ENCODE assay signal across 8 cellular contexts in the genomic region with DNA sequence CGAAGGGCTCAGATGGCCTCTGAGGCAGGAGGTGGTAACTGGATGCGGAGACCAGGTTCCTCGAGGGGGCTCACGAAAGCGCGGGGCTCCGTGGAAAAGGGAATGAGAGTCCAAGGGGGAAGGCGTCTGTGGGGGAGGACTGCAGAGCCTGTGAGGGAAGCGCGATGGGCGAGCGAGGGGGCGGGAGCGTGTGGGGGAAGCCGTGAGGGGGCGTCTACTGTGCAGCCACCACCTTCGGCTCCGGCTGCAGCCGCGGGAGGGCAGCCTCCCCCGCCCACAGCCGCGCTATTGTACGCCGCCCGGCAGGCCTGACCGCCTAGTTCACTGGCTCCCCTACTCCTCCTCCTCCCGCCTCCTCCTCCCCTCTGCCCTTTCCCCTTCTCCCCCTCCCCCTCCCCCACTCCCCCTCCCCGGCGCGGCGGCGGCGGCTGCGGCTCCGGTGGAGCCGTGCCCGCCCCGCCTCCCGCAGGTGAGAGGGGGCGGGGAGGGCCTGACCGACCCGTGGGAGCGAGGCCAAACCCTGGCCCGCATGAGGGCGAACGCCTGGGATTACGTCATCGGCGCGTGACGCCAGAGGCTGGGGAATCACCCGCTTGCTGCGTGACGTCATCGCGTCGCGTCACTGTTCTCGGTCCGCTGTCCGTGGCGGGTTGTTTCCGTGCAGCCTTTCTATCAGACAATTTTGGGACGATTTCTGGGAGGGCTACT. TPM values are rescaled to one million over a fixed set of nuclear protein-coding genes. Genes with fewer than 3 reads are reported as not detected.
A peak's percentile ranks its signal among the peaks of the same experiment; 100 is the strongest.
DNase-seq lines count a peak whose midpoint lies in the region; ATAC-seq and TF ChIP-seq lines count a peak whose summit lies in the region.

TSS of gene PAK1 (minus strand) at position 294 of the 708 bp plus-strand sequence. CDS start 81,574 bp downstream, outside the sequence.

- H3K4me3 Mint-ChIP-seq in type B pancreatic cell: peak within 1 kb of the TSS; percentile 92

- WGBS in adrenal gland, 4 donors: 1% methylated on average over 23 to 64 of the region's 65 CpGs

- peaks cover 3% of the 10 kb centered on the region for H3K27me3 Mint-ChIP-seq in type B pancreatic cell

- H3K27me3 ChIP-seq in adrenal gland: no peaks in the 10 kb centered on the region

- H3K27ac Mint-ChIP-seq in type B pancreatic cell: peak within 1 kb of the TSS; percentile 100

- peak within 1 kb of the TSS in 3 of 4 donors; percentile 50 to 88 (median 81) for H3K4me3 ChIP-seq in adrenal gland

- ATAC-seq in HG02588 (IDR thresholded peaks at IDR 0.05; ENCODE audit: unreplicated experiment) (peak; percentile 61), left cardiac atrium (peak; percentile 88 to 92)

- H3K9me3 ChIP-seq in adrenal gland (replicated peaks in 1 of 3): no peaks in the 10 kb centered on the region

- peak; percentile 93 for DNase-seq in GM10266 (ENCODE audit: extremely low spot score)
- DNase-seq in NCI-H1105 (lab: John Stamatoyannopoulos, UW): peak; percentile 83
- peak; percentile 90 for DNase-seq in T follicular helper cell (ENCODE audit: low read depth)
- DNase-seq in adrenal gland: peak; percentile 86 to 95 (median 92)
- DNase-seq in left cardiac atrium: peak; percentile 90
- DNase-seq in posterior vena cava (ENCODE audit: low spot score): peak; percentile 97
- DNase-seq in type B pancreatic cell (ENCODE audit: extremely low spot score, unreplicated experiment): peak; percentile 92

- H3K4me1 Mint-ChIP-seq in type B pancreatic cell (ENCODE audit: unreplicated experiment): peaks cover 28% of the 10 kb centered on the region

- H3K27ac ChIP-seq in adrenal gland: peak within 1 kb of the TSS in 3 of 5 donors; percentile 72 to 82 (median 78)

- H3K36me3 ChIP-seq in adrenal gland (replicated peaks in 1 of 2): no peaks in the 10 kb centered on the region

- H3K4me1 ChIP-seq in adrenal gland (replicated peaks in 1 of 2): peaks cover 0 to 8% of the 10 kb centered on the region in 2 donors

- intact Hi-C loops in adrenal gland (cut with DNase I) (no loop called here), left cardiac atrium (cut with DNase I) (no loop called here), posterior vena cava (cut with DNase I) (loop anchor here in 1 of 2 donors (2.0 kb wide), 1 partner anchor 19 kb away; no protein-coding TSS in a partner anchor)

- TF ChIP-seq CTCF in GM10266 (IDR thresholded peaks at IDR 0.05; ENCODE audit: control insufficient read depth, insufficient read depth, low read depth, missing control alignments): peak; percentile 34
- peak in 4 of 6 experiments; percentile 7 to 24 (median 14) for TF ChIP-seq CTCF in adrenal gland (IDR thresholded peaks at IDR 0.05)
- peak; percentile 33 for TF ChIP-seq CTCF in type B pancreatic cell (conservative IDR thresholded peaks at IDR 0.05)

- H3K36me3 Mint-ChIP-seq in type B pancreatic cell: no peaks in the 10 kb centered on the region

- TF ChIP-seq POLR2A in adrenal gland (IDR thresholded peaks at IDR 0.05): peak; percentile 31 to 35

- H3K9me3 Mint-ChIP-seq in type B pancreatic cell: no peaks in the 10 kb centered on the region

RNA-seq across cellular contexts. Expression of gene PAK1, which starts in this region (rescaled TPM):
- total RNA-seq in adrenal gland: 10 to 100 TPM; 17.2 to 31.5 (median 24.1) TPM
- 10 to 100 TPM; 12.4 to 21.7 (median 14.1) TPM for polyA plus RNA-seq in adrenal gland
- 10 to 100 TPM; 17.1 to 20.3 TPM for total RNA-seq in left cardiac atrium
- total RNA-seq in posterior vena cava: 10 to 100 TPM; 31.0 to 31.9 TPM
- total RNA-seq in type B pancreatic cell (ENCODE audit: low replicate concordance): 70.3 and 73.9 TPM in 2 replicates

Comparison
In these comparisons a context has a peak if more than half of its experiments do, and no peak if none do; other contexts are left out.
1. Peak in every context shown above with its lines: DNase-seq, ATAC-seq, H3K4me3 ChIP-seq and H3K27ac ChIP-seq.